In genomic region chr7:128453836-128454804, GRCh38 we compare ENCODE assay signal across 8 cellular contexts. TPM values are rescaled to one million over a fixed set of nuclear protein-coding genes. Genes with fewer than 3 reads are reported as not detected.
DNase-seq lines count a peak whose midpoint lies in the region; ATAC-seq and TF ChIP-seq lines count a peak whose summit lies in the region.

No MANE protein-coding gene starts in this region.

- peak in 1 of 2 donors; percentile 31 for TF ChIP-seq POLR2A in gastrocnemius medialis (IDR thresholded peaks at IDR 0.05)

- no peak for TF ChIP-seq CTCF in HEK293 (tag by site-specific recombination; IDR thresholded peaks at IDR 0.05)
- no peak for TF ChIP-seq CTCF in astrocyte of the spinal cord (IDR thresholded peaks at IDR 0.05; ENCODE audit: low read depth, low read length)
- no peak for TF ChIP-seq CTCF in gastrocnemius medialis (IDR thresholded peaks at IDR 0.05 in 4 of 5, conservative IDR thresholded peaks at IDR 0.05 in 1 of 5)

- peak overlapping the region; percentile 62; the same call in 1 of the 2 replicates for H3K9ac ChIP-seq in iPS-20b (ENCODE audit: low read depth, low read length)

- H3K4me1 ChIP-seq in HEK293 (ENCODE audit: control insufficient read depth, insufficient read depth, low read length) (peaks cover 14% of the 10 kb centered on the region), iPS-20b (ENCODE audit: insufficient read depth, low read length) (peaks cover 20% of the 10 kb centered on the region), gastrocnemius medialis (peaks cover 20 to 22% of the 10 kb centered on the region in 2 donors)

- H3K9me3 ChIP-seq in HEK293 (ENCODE audit: control insufficient read depth, insufficient read depth, low read depth, low read length) (no peaks in the 10 kb centered on the region), iPS-20b (ENCODE audit: insufficient read depth, low read depth, low read length) (no peaks in the 10 kb centered on the region), gastrocnemius medialis (no peaks in the 10 kb centered on the region)

- intact Hi-C loops in gastrocnemius medialis (cut with DNase I; ENCODE audit: low total_unique reads) = loop anchor here (2.0 to 10.0 kb wide), 3 partner anchors 45 to 869 kb away; partner anchors contain the start of genes ARF5, GCC1 and IMPDH1

- H3K27ac ChIP-seq in HEK293 (ENCODE audit: extremely low read depth, low read depth, low read length) = no peak overlapping the region
- no peak overlapping the region for H3K27ac ChIP-seq in iPS-20b (ENCODE audit: low read length)
- peak overlapping the region; percentile 83 to 92 (median 88) for H3K27ac ChIP-seq in gastrocnemius medialis

- ATAC-seq in gastrocnemius medialis = peak; percentile 47 to 48

- DNase-seq in astrocyte of the spinal cord (ENCODE audit: low read depth, low spot score) (peak; percentile 90), gastrocnemius medialis (peak; percentile 55 to 73), DMS153 (lab: John Stamatoyannopoulos, UW) (no peak), NOMO-1 (lab: John Stamatoyannopoulos, UW; ENCODE audit: unreplicated experiment in 2 of 2) (no peak), dedifferentiated amniotic fluid mesenchymal stem cell (ENCODE audit: extremely low spot score) (no peak)
- no peak for DNase-seq in activated CD8-positive, alpha-beta memory T cell treated with anti-CD3 and anti-CD28 coated beads, Interleukin-2, amount 50 U/mL, for 4 hours

- H3K4me3 ChIP-seq in HEK293 (ENCODE audit: low read depth, low read length) (no peak overlapping the region), astrocyte of the spinal cord (ENCODE audit: low read depth, low read length) (no peak overlapping the region), iPS-20b (ENCODE audit: low read length) (peak overlapping the region; percentile 61), gastrocnemius medialis (peak overlapping the region in 3 of 4 donors; percentile 71 to 89 (median 84))

- CTCF ChIA-PET in HEK293 (lab: Yijun Ruan, JAX) = interaction anchor here (0.7 to 3.8 kb wide), 5 partner anchors 21 to 429 kb away, joined by 3 to 18 read pairs (median 5); no protein-coding TSS in a partner anchor

- POLR2A ChIA-PET in HEK293 (lab: Yijun Ruan, JAX) = interaction anchor here (0.6 kb wide), 1 partner anchor 1516 kb away, joined by 3 read pairs; no protein-coding TSS in a partner anchor

- H3K36me3 ChIP-seq in HEK293 (ENCODE audit: control insufficient read depth in 2 of 2, insufficient read depth in 1 of 2, low read length in 2 of 2) = peaks cover 0 to 11% of the 10 kb centered on the region in 2 experiments; a peak in 2 of 3 replicates
- H3K36me3 ChIP-seq in iPS-20b (ENCODE audit: insufficient read depth, low read depth, low read length) = peaks cover 22% of the 10 kb centered on the region
- H3K36me3 ChIP-seq in gastrocnemius medialis = no peaks in the 10 kb centered on the region

- in situ Hi-C loops in astrocyte of the spinal cord (cut with HindIII; ENCODE audit: low sequenced_read_pairs) (no loop called here), gastrocnemius medialis (cut with MboI; ENCODE audit: low sequenced_read_pairs in 4 of 4) (loop anchor here in 3 of 4 donors (25.0 kb wide), 2 partner anchors 408 to 433 kb away; partner anchors contain the start of gene ATP6V1F (in 1 of the 3))

- H3K27me3 ChIP-seq in iPS-20b (ENCODE audit: insufficient read depth, low read length) = peaks cover 6% of the 10 kb centered on the region; the same call in 1 of the 2 replicates
- no peaks in the 10 kb centered on the region for H3K27me3 ChIP-seq in gastrocnemius medialis

TF ChIP-seq in HEK293, 187 proteins besides CTCF, POLR2A, EP300 and RAD21:
- no peak for TF ChIP-seq ZNF621 (tag by site-specific recombination; IDR thresholded peaks at IDR 0.05)
- 0 out of 2 replicates have a peak, but pooled peaks have one; percentile 20 for TF ChIP-seq TRIM28 (IDR thresholded peaks at IDR 0.05; ENCODE audit: borderline replicate concordance, low read length)
- no peak for TF ChIP-seq ZNF132 (tag by site-specific recombination; IDR thresholded peaks at IDR 0.05; ENCODE audit: borderline replicate concordance)
- 0 out of 2 replicates have a peak, but pooled peaks have one; percentile 18 for TF ChIP-seq ZNF76 (tag by site-specific recombination; IDR thresholded peaks at IDR 0.05; ENCODE audit: borderline replicate concordance, low read depth)

RNA-seq across cellular contexts. Expression of gene HILPDA, which starts 1.6 kb away (rescaled TPM):
- 1 to 10 TPM; 1.1 to 4.3 (median 3.2) TPM for total RNA-seq in gastrocnemius medialis

RNA-seq across cellular contexts. Expression of gene METTL2B, which starts 22.4 kb away (rescaled TPM):
- total RNA-seq in gastrocnemius medialis = 10 to 100 TPM; 19.8 to 22.5 (median 20.6) TPM

RNA-seq across cellular contexts. Expression of gene IMPDH1, which starts 44.3 kb away (rescaled TPM):
- total RNA-seq in gastrocnemius medialis = 1 to 10 TPM; 4.0 to 7.1 (median 4.9) TPM

Comparison
In these comparisons a context has a peak if more than half of its experiments do, and no peak if none do; other contexts are left out.
1. H3K27ac ChIP-seq: peak in gastrocnemius medialis (4 of 4); none in HEK293 (single experiment) and iPS-20b (single experiment).
2. H3K4me3 ChIP-seq: peak in iPS-20b (single experiment) and gastrocnemius medialis (3 of 4); none in HEK293 (single experiment) and astrocyte of the spinal cord (single experiment).
3. DNase-seq: peak in astrocyte of the spinal cord (single experiment) and gastrocnemius medialis (2 of 2); none in DMS153 (single experiment), activated CD8-positive, alpha-beta memory T cell treated with anti-CD3 and anti-CD28 coated beads, Interleukin-2, amount 50 U/mL, for 4 hours (single experiment), NOMO-1 (0 of 2) and dedifferentiated amniotic fluid mesenchymal stem cell (single experiment).